In genomic region chr19:11905928-11906327, GRCh38 we compare ENCODE assay signal across 19 cellular contexts. TPM values are rescaled to one million over a fixed set of nuclear protein-coding genes. Genes with fewer than 3 reads are reported as not detected.
DNase-seq lines count a peak whose midpoint lies in the region; ATAC-seq and TF ChIP-seq lines count a peak whose summit lies in the region.
"Had no signal": no experiment of that assay in that cellular context is flagged by ENCODE, and none has a peak within 500 bp of the region (broad histone marks: within the 10 kb centered on the region; RNA-seq: fewer than 3 reads in every experiment).

No MANE protein-coding gene starts in this region.

- WGBS in liver = 96% methylated on average over 3 of the region's 3 CpGs
- WGBS in psoas muscle, 3 donors = 97 to 100% (median 99%) methylated on average over 3 of the region's 3 CpGs

- H3K9ac ChIP-seq in liver (ENCODE audit: low read depth in 1 of 2, low read length in 2 of 2) (no peak overlapping the region), skeletal muscle tissue (ENCODE audit: low read depth in 1 of 3, low read length in 3 of 3) (no peak overlapping the region), Karpas-422 (ENCODE audit: low read length) (no peak overlapping the region)

- peaks cover 27% of the 10 kb centered on the region; the same call in 2 of the 3 replicates for H3K36me3 Mint-ChIP-seq in GM23338 (ENCODE audit: low read depth)

- H3K9me3 Mint-ChIP-seq in GM23338 = peaks cover 95% of the 10 kb centered on the region

- ATAC-seq in GM23338 (no peak), psoas muscle (no peak)

- peaks cover 33 to 51% (median 39%) of the 10 kb centered on the region in 4 donors for H3K9me3 ChIP-seq in liver (ENCODE audit: control insufficient read depth in 4 of 4, low read length in 3 of 4)
- peaks cover 16 to 24% (median 17%) of the 10 kb centered on the region in 3 donors for H3K9me3 ChIP-seq in skeletal muscle tissue (ENCODE audit: control insufficient read depth in 3 of 3, low read length in 3 of 3)
- peaks cover 11% of the 10 kb centered on the region for H3K9me3 ChIP-seq in Karpas-422 (ENCODE audit: low read length)
- peaks cover 80% of the 10 kb centered on the region for H3K9me3 ChIP-seq in psoas muscle

- H3K4me1 ChIP-seq in GM23338 (ENCODE audit: insufficient read depth) (no peaks in the 10 kb centered on the region), liver (ENCODE audit: control insufficient read depth in 4 of 4, insufficient read depth in 4 of 4, low read length in 3 of 4) (no peaks in the 10 kb centered on the region), skeletal muscle tissue (ENCODE audit: control insufficient read depth in 3 of 3, insufficient read depth in 3 of 3, low read length in 3 of 3) (no peaks in the 10 kb centered on the region), Karpas-422 (ENCODE audit: low read length) (no peaks in the 10 kb centered on the region), psoas muscle (no peaks in the 10 kb centered on the region)
- H3K4me1 ChIP-seq: Caco-2 had no signal

- H3K79me2 ChIP-seq in GM23338 (replicated peaks; ENCODE audit: insufficient read depth) (peaks cover 2% of the 10 kb centered on the region), Karpas-422 (ENCODE audit: low read length) (no peaks in the 10 kb centered on the region)

- DNase-seq in GM23338 (ENCODE audit: low spot score) (peak; percentile 7), coronary artery (ENCODE audit: low spot score) (no peak), Karpas-422 (no peak), H4 (ENCODE audit: low spot score) (no peak), psoas muscle (no peak), SK-N-DZ (ENCODE audit: low spot score) (no peak)
- DNase-seq: Caco-2, EL, H7, NCI-H1417 treated with DMSO at 0.1 percent for 48 hours, NCI-H1930, NCI-H446, NCI-H69, SHP77 treated with DMSO at 0.1 percent for 48 hours had no signal

- peaks cover 1% of the 10 kb centered on the region for H3K27me3 Mint-ChIP-seq in GM23338 (ENCODE audit: insufficient read depth, low read depth, poor library complexity)

- H2AFZ ChIP-seq in GM23338 (no peak overlapping the region), Karpas-422 (ENCODE audit: low read length) (no peak overlapping the region)

- peaks cover 90% of the 10 kb centered on the region for H3K36me3 ChIP-seq in GM23338 (ENCODE audit: insufficient read depth)
- peaks cover 8 to 42% (median 36%) of the 10 kb centered on the region in 4 donors for H3K36me3 ChIP-seq in liver (ENCODE audit: control insufficient read depth in 4 of 4, insufficient read depth in 3 of 4, low read depth in 1 of 4, low read length in 3 of 4)
- peaks cover 16 to 24% (median 24%) of the 10 kb centered on the region in 3 donors for H3K36me3 ChIP-seq in skeletal muscle tissue (ENCODE audit: control insufficient read depth in 3 of 3, insufficient read depth in 3 of 3, low read length in 3 of 3)
- peaks cover 28% of the 10 kb centered on the region for H3K36me3 ChIP-seq in Karpas-422 (ENCODE audit: insufficient read depth, low read length)
- H3K36me3 ChIP-seq in psoas muscle (ENCODE audit: insufficient read depth in 1 of 2, low read depth in 1 of 2) = peaks cover 10 to 28% of the 10 kb centered on the region in 2 donors

- H4K20me1 ChIP-seq in GM23338 (replicated peaks; ENCODE audit: insufficient read depth) (no peaks in the 10 kb centered on the region), Karpas-422 (ENCODE audit: insufficient read depth, low read depth, low read length) (no peaks in the 10 kb centered on the region)

- peak overlapping the region; percentile 41 for H3K4me3 ChIP-seq in GM23338
- H3K4me3 ChIP-seq in coronary artery = peak overlapping the region; percentile 41
- peak overlapping the region in 2 of 3 donors; percentile 80 to 87 for H3K4me3 ChIP-seq in liver (ENCODE audit: low read depth in 1 of 3, low read length in 3 of 3)
- H3K4me3 ChIP-seq in skeletal muscle tissue (ENCODE audit: low read length in 3 of 3) = peak overlapping the region; percentile 8 to 52 (median 11)
- no peak overlapping the region for H3K4me3 ChIP-seq in Karpas-422 (ENCODE audit: low read length)
- H3K4me3 ChIP-seq in psoas muscle = no peak overlapping the region

- H3K4me2 ChIP-seq in GM23338 = no peak overlapping the region
- H3K4me2 ChIP-seq in Karpas-422 (ENCODE audit: low read depth, low read length, poor library complexity, severe bottlenecking) = no peak overlapping the region

- H3K4me3 Mint-ChIP-seq in GM23338 = no peak overlapping the region
- H3K4me3 Mint-ChIP-seq: CD14-positive monocyte had no signal

- no peak for TF ChIP-seq CTCF in GM23338 (conservative IDR thresholded peaks at IDR 0.05; ENCODE audit: low read depth in 2 of 2)
- no peak for TF ChIP-seq CTCF in coronary artery (IDR thresholded peaks at IDR 0.05)
- no peak for TF ChIP-seq CTCF in liver (IDR thresholded peaks at IDR 0.05; ENCODE audit: low read depth, low read length, missing input control)
- no peak for TF ChIP-seq CTCF in psoas muscle (IDR thresholded peaks at IDR 0.05)

- H3F3A ChIP-seq in GM23338 (replicated peaks; ENCODE audit: low read depth) = peaks cover 15% of the 10 kb centered on the region

- H3K9me2 ChIP-seq in GM23338 (ENCODE audit: insufficient read depth) (no peaks in the 10 kb centered on the region), Karpas-422 (replicated peaks; ENCODE audit: insufficient read depth, low read length) (no peaks in the 10 kb centered on the region)

- H3K27ac ChIP-seq in GM23338 (ENCODE audit: low read depth) (no peak overlapping the region), coronary artery (no peak overlapping the region), liver (ENCODE audit: low read depth in 1 of 2, low read length in 2 of 2) (no peak overlapping the region), skeletal muscle tissue (ENCODE audit: low read depth, low read length) (no peak overlapping the region), Karpas-422 (ENCODE audit: low read length) (no peak overlapping the region), psoas muscle (no peak overlapping the region)

- intact Hi-C loops in psoas muscle (cut with DNase I) = no loop called here

- peaks cover 4% of the 10 kb centered on the region; the same call in 1 of the 2 replicates for H3K27me3 ChIP-seq in GM23338 (ENCODE audit: insufficient read depth)
- H3K27me3 ChIP-seq in liver (ENCODE audit: control insufficient read depth in 4 of 4, insufficient read depth in 4 of 4, low read length in 3 of 4) = no peaks in the 10 kb centered on the region
- no peaks in the 10 kb centered on the region for H3K27me3 ChIP-seq in skeletal muscle tissue (ENCODE audit: control insufficient read depth in 3 of 3, insufficient read depth in 3 of 3, low read length in 3 of 3)
- H3K27me3 ChIP-seq in Karpas-422 (ENCODE audit: low read length) = no peaks in the 10 kb centered on the region
- H3K27me3 ChIP-seq in psoas muscle (ENCODE audit: insufficient read depth in 3 of 3, low read length in 2 of 3) = no peaks in the 10 kb centered on the region

- no peak overlapping the region for H3K27ac Mint-ChIP-seq in GM23338

- no peaks in the 10 kb centered on the region for H3K4me1 Mint-ChIP-seq in GM23338
- H3K4me1 Mint-ChIP-seq: CD14-positive monocyte had no signal

- no peak for TF ChIP-seq RAD21 in liver (IDR thresholded peaks at IDR 0.05)

TF ChIP-seq in liver, 16 proteins besides CTCF, POLR2A, EP300 and RAD21 (continues in another document):
- TF ChIP-seq JUND (IDR thresholded peaks at IDR 0.05) = no peak

RNA-seq across cellular contexts. Expression of gene ZNF69, which starts 18.3 kb away (rescaled TPM):
- total RNA-seq in GM23338 (2014; rRNA removed; shearing (Covaris generic)) = 42.3 and 60.4 TPM in 2 replicates
- polyA plus RNA-seq in GM23338 (2016; fragmentation: Nextera tagmentation; extraction: Ambion mirVana) (13.5 and 15.8 TPM in 2 replicates), liver (1 to 10 TPM; 2.5 to 5.9 TPM), psoas muscle (1 to 10 TPM in 2 of 3 donors, under 1 TPM in 1; 0.34 to 1.3 (median 1.2) TPM)
- total RNA-seq in liver (10 to 100 TPM; 11.8 to 12.0 TPM), skeletal muscle tissue (3.7 TPM), psoas muscle (1 to 10 TPM in 3 of 4 donors, under 1 TPM in 1; 0.71 to 3.4 (median 2.0) TPM)
- 6.6 and 12.9 TPM in 2 replicates for total RNA-seq in Karpas-422 (2014; rRNA removed; shearing (Covaris generic); ENCODE audit: low replicate concordance)
- 4.1 and 5.0 TPM in 2 replicates for total RNA-seq in H4 (2014; rRNA removed; shearing (Covaris generic))
- 5.8 and 7.1 TPM in 2 replicates for polyA plus RNA-seq in SK-N-DZ (2014; cell fraction: cytosol; rRNA removed)
- polyA plus RNA-seq in SK-N-DZ (2014; cell fraction: nucleus; rRNA removed) = 5.8 and 9.5 TPM in 2 replicates
- total RNA-seq: HT1080 had no signal

RNA-seq across cellular contexts. Expression of gene ZNF700, which starts 19.0 kb away (rescaled TPM):
- total RNA-seq in GM23338 (2014; rRNA removed; shearing (Covaris generic)) = 9.3 and 13.6 TPM in 2 replicates
- 4.5 and 6.0 TPM in 2 replicates for polyA plus RNA-seq in GM23338 (2016; fragmentation: Nextera tagmentation; extraction: Ambion mirVana)
- 10 to 100 TPM in 1 of 2 donors, 1 to 10 TPM in 1; 8.9 to 13.7 TPM for total RNA-seq in liver
- polyA plus RNA-seq in liver = 1 to 10 TPM; 3.1 to 4.5 TPM
- total RNA-seq in skeletal muscle tissue = 6.3 TPM
- 15.8 and 29.9 TPM in 2 replicates for total RNA-seq in Karpas-422 (2014; rRNA removed; shearing (Covaris generic); ENCODE audit: low replicate concordance)
- total RNA-seq in H4 (2014; rRNA removed; shearing (Covaris generic)) = 6.3 and 9.2 TPM in 2 replicates
- 1 to 10 TPM; 2.6 to 3.3 (median 3.1) TPM for total RNA-seq in psoas muscle
- polyA plus RNA-seq in psoas muscle = 1 to 10 TPM; 1.7 to 3.1 (median 3.0) TPM
- 9.1 and 9.2 TPM in 2 replicates for polyA plus RNA-seq in SK-N-DZ (2014; cell fraction: cytosol; rRNA removed)
- 22.4 and 35.2 TPM in 2 replicates for polyA plus RNA-seq in SK-N-DZ (2014; cell fraction: nucleus; rRNA removed)

RNA-seq across cellular contexts. Expression of gene ZNF439, which starts 57.4 kb away (rescaled TPM):
- total RNA-seq in GM23338 (2014; rRNA removed; shearing (Covaris generic)) = 6.6 and 11.7 TPM in 2 replicates
- 3.5 and 4.5 TPM in 2 replicates for polyA plus RNA-seq in GM23338 (2016; fragmentation: Nextera tagmentation; extraction: Ambion mirVana)
- total RNA-seq in liver = 1 to 10 TPM; 2.0 to 2.4 TPM
- under 1 TPM; 0.33 to 0.61 TPM for polyA plus RNA-seq in liver
- total RNA-seq in skeletal muscle tissue = 4.7 TPM
- 16.5 and 19.4 TPM in 2 replicates for total RNA-seq in Karpas-422 (2014; rRNA removed; shearing (Covaris generic); ENCODE audit: low replicate concordance)
- total RNA-seq in H4 (2014; rRNA removed; shearing (Covaris generic)) = 0.47 and 0.56 TPM in 2 replicates
- total RNA-seq in psoas muscle = 1 to 10 TPM in 1 of 4 donors, under 1 TPM in 3; 0.30 to 2.4 (median 0.35) TPM
- polyA plus RNA-seq in psoas muscle = 1 to 10 TPM in 1 of 3 donors, under 1 TPM in 2; 0.17 to 1.2 (median 0.49) TPM
- polyA plus RNA-seq in SK-N-DZ (2014; cell fraction: cytosol; rRNA removed) = 16.4 and 16.7 TPM in 2 replicates
- polyA plus RNA-seq in SK-N-DZ (2014; cell fraction: nucleus; rRNA removed) = 45.1 and 45.2 TPM in 2 replicates
- total RNA-seq: H7, HT1080 had no signal

RNA-seq across cellular contexts. Expression of gene ZNF763, which starts 58.9 kb away (rescaled TPM):
- total RNA-seq in GM23338 (2014; rRNA removed; shearing (Covaris generic)) = 0.87 and 2.2 TPM in 2 replicates
- polyA plus RNA-seq in GM23338 (2016; fragmentation: Nextera tagmentation; extraction: Ambion mirVana) = 0.61 and 1.7 TPM in 2 replicates
- 1 to 10 TPM; 1.3 TPM for total RNA-seq in liver
- polyA plus RNA-seq in liver = under 1 TPM; 0.31 to 0.54 TPM
- 2.1 TPM for total RNA-seq in skeletal muscle tissue
- 3.2 and 9.2 TPM in 2 replicates for total RNA-seq in Karpas-422 (2014; rRNA removed; shearing (Covaris generic); ENCODE audit: low replicate concordance)
- 0.02 TPM in 1 of 2 replicates, not detected in the other for total RNA-seq in H4 (2014; rRNA removed; shearing (Covaris generic))
- total RNA-seq in psoas muscle = 1 to 10 TPM in 2 of 4 donors, under 1 TPM in 2; 0.22 to 1.6 (median 0.81) TPM
- polyA plus RNA-seq in psoas muscle = 1 to 10 TPM in 1 of 3 donors, under 1 TPM in 2; 0.56 to 1.3 (median 0.82) TPM
- polyA plus RNA-seq in SK-N-DZ (2014; cell fraction: cytosol; rRNA removed) = 2.4 and 4.3 TPM in 2 replicates
- polyA plus RNA-seq in SK-N-DZ (2014; cell fraction: nucleus; rRNA removed) = 2.0 and 3.8 TPM in 2 replicates
- total RNA-seq: A673, H7, HT1080 had no signal

Comparison
In these comparisons a context has a peak if more than half of its experiments do, and no peak if none do; other contexts are left out.
1. H3K4me3 ChIP-seq: peak in GM23338 (single experiment), coronary artery (single experiment), liver (2 of 3) and skeletal muscle tissue (3 of 3); none in Karpas-422 (single experiment) and psoas muscle (single experiment).